2 cellular contexts compared by ENCODE assay signal in genomic region chr19:38483016-38483630, GRCh38.
TF ChIP-seq lines count a peak whose summit lies in the region.

No MANE protein-coding gene starts in this region.

TF ChIP-seq in HEK293, 187 proteins besides CTCF, POLR2A, EP300 and RAD21:
- TF ChIP-seq ZNF621 (tag by site-specific recombination; IDR thresholded peaks at IDR 0.05), result no peak
- peak; percentile 76; the same call in 1 of the 2 replicates for TF ChIP-seq ZNF449 (tag by site-specific recombination; IDR thresholded peaks at IDR 0.05)
- no peak for TF ChIP-seq ZNF843 (tag by site-specific recombination; IDR thresholded peaks at IDR 0.05)
- TF ChIP-seq ZNF596 (tag by site-specific recombination; IDR thresholded peaks at IDR 0.05), result no peak
- no peak for TF ChIP-seq ZNF488 (tag by site-specific recombination; IDR thresholded peaks at IDR 0.05)
- no peak for TF ChIP-seq ZNF658 (tag by site-specific recombination; IDR thresholded peaks at IDR 0.05)
- TF ChIP-seq BCL11B (tag by site-specific recombination; IDR thresholded peaks at IDR 0.05; ENCODE audit: low read depth), result no peak

TF ChIP-seq in K562, 482 proteins besides CTCF, POLR2A, EP300 and RAD21:
- no peak for TF ChIP-seq HDAC1 (IDR thresholded peaks at IDR 0.05)
- TF ChIP-seq ZFP36 (IDR thresholded peaks at IDR 0.05; ENCODE audit: low read depth, low read length, partially characterized antibody), result peak; percentile 91
- peak; percentile 4 for TF ChIP-seq RBM25 (IDR thresholded peaks at IDR 0.05; ENCODE audit: low read depth, low read length, severe bottlenecking)
- no peak for TF ChIP-seq SRSF7 (optimal IDR thresholded peaks at IDR 0.05; ENCODE audit: low read depth, low read length)
